ENCODE assay signal across 1 cellular context in the genomic region with DNA sequence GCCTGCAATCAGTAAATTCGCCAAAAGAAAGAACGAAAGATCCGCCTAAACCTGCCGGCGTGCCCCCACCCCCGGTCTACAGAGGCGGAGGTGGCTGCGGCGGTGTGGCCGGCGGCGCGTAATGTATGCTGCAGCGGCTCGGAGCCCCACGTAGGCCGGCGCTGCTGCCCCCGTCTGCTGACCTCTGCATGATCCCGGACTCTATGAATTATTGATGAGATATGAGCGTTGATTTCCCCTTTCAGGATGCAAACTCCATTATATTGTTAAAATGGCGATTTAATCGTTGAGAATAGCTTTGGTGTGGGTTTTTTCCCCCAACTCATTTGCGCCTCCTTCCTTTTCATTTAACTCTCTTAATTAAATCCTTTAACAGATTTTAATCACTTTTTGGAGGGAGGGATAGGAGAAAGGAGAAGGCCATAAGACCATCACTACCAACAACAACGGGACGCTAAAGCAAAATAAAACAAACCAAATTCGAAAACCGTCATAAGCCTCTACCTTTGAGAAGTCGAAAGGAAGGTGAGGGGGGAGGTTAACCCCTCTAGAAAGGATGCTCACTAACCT.
TF ChIP-seq lines count a peak whose summit lies in the region.

No MANE protein-coding gene starts in this region.

TF ChIP-seq in IMR-90, 13 proteins besides CTCF, POLR2A, EP300 and RAD21:
- TF ChIP-seq MAZ (IDR thresholded peaks at IDR 0.05; ENCODE audit: borderline replicate concordance, low read depth, low read length) (peak; percentile 30; the same call in 1 of the 2 replicates), RFX5 (IDR thresholded peaks at IDR 0.05; ENCODE audit: low read depth, low read length) (no peak), BHLHE40 (IDR thresholded peaks at IDR 0.05; ENCODE audit: low read depth, low read length) (0 out of 2 replicates have a peak, but pooled peaks have one; percentile 3), CEBPB (IDR thresholded peaks at IDR 0.05; ENCODE audit: low read depth, low read length) (no peak), SMC3 (IDR thresholded peaks at IDR 0.05; ENCODE audit: low read depth, low read length) (no peak), RCOR1 (IDR thresholded peaks at IDR 0.05; ENCODE audit: insufficient replicate concordance, low read length) (no peak), NFE2L2 (IDR thresholded peaks at IDR 0.05; ENCODE audit: low read depth, low read length) (no peak), CHD1 (IDR thresholded peaks at IDR 0.05; ENCODE audit: low read depth, low read length) (peak; percentile 87), FOS (IDR thresholded peaks at IDR 0.05; ENCODE audit: low read depth, low read length) (no peak), MXI1 (IDR thresholded peaks at IDR 0.05; ENCODE audit: borderline replicate concordance, low read depth, low read length) (no peak), ELK1 (IDR thresholded peaks at IDR 0.05; ENCODE audit: borderline replicate concordance, low read depth, low read length) (no peak), MAFK (IDR thresholded peaks at IDR 0.05; ENCODE audit: low read depth, low read length) (no peak)
- TF ChIP-seq, protein P1, sequence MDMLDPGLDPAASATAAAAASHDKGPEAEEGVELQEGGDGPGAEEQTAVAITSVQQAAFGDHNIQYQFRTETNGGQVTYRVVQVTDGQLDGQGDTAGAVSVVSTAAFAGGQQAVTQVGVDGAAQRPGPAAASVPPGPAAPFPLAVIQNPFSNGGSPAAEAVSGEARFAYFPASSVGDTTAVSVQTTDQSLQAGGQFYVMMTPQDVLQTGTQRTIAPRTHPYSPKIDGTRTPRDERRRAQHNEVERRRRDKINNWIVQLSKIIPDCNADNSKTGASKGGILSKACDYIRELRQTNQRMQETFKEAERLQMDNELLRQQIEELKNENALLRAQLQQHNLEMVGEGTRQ (IDR thresholded peaks at IDR 0.05; ENCODE audit: low read depth, low read length), result no peak
